10 cellular contexts compared by ENCODE assay signal in the genomic region with DNA sequence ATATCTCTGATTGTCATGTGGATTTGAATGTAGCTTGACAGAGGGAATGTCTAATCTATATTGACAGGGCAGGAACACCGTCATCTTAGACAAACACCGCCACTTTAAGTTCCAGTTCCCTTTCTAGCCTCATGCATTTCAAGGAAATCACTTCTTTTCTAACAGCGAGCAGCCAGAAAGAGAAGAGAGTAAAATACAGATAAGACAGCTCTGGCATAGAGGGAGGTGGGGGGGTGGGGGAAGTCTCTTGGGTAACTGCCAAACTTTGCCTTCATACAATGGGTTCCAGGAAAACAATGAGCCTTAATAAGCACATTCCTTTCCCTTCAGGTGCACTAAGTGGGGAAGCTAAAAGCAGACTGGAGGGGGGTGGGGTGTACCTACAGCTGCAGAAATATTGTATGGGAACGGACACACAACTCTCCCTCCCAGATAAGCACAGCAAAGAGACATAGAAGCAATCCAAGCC. TPM values are rescaled to one million over a fixed set of nuclear protein-coding genes. Genes with fewer than 3 reads are reported as not detected.
DNase-seq lines count a peak whose midpoint lies in the region; ATAC-seq and TF ChIP-seq lines count a peak whose summit lies in the region.
"Had no signal": no experiment of that assay in that cellular context is flagged by ENCODE, and none has a peak within 500 bp of the region (broad histone marks: within the 10 kb centered on the region; RNA-seq: fewer than 3 reads in every experiment).

No MANE protein-coding gene starts in this region.

- H3K27me3 ChIP-seq in CD4-positive, alpha-beta T cell (ENCODE audit: control insufficient read depth, insufficient read depth, low read length), result no peaks in the 10 kb centered on the region
- no peaks in the 10 kb centered on the region for H3K27me3 ChIP-seq in mesendoderm (ENCODE audit: insufficient read depth, low read length, poor library complexity)

- peak overlapping the region; percentile 48 for H3K27ac ChIP-seq in CD4-positive, alpha-beta T cell (ENCODE audit: low read depth, low read length)
- H3K27ac ChIP-seq in mesendoderm (ENCODE audit: low read depth, low read length), result peak overlapping the region; percentile 69
- H3K27ac ChIP-seq: coronary artery had no signal

- CTCF ChIA-PET in CD4-positive, alpha-beta T cell (lab: Charles Lee), result interaction anchor here (0.6 to 7.1 kb wide), 2 partner anchors 12 to 394 kb away, joined by 3 to 54 read pairs; no protein-coding TSS in a partner anchor

- H3K18ac ChIP-seq in mesendoderm (ENCODE audit: low read length), result peak overlapping the region; percentile 2

- H3K36me3 ChIP-seq in mesendoderm (ENCODE audit: control insufficient read depth, insufficient read depth, low read length), result no peaks in the 10 kb centered on the region

- peaks cover 65% of the 10 kb centered on the region for H3K4me1 Mint-ChIP-seq in CD4-positive, alpha-beta T cell (ENCODE audit: low read depth)
- peaks cover 58% of the 10 kb centered on the region for H3K4me1 Mint-ChIP-seq in activated naive CD8-positive, alpha-beta T cell treated with anti-CD3 and anti-CD28 coated beads, Interleukin-2, amount 50 U/mL, for 24 hours

- peak overlapping the region; percentile 66 for H2BK5ac ChIP-seq in mesendoderm (ENCODE audit: low read length)

- no peaks in the 10 kb centered on the region for H3K9me3 Mint-ChIP-seq in CD4-positive, alpha-beta T cell
- H3K9me3 Mint-ChIP-seq in activated naive CD8-positive, alpha-beta T cell treated with anti-CD3 and anti-CD28 coated beads, Interleukin-2, amount 50 U/mL, for 24 hours, result no peaks in the 10 kb centered on the region

- peaks cover 63% of the 10 kb centered on the region for H3K36me3 Mint-ChIP-seq in CD4-positive, alpha-beta T cell (ENCODE audit: low read depth)
- H3K36me3 Mint-ChIP-seq in activated naive CD8-positive, alpha-beta T cell treated with anti-CD3 and anti-CD28 coated beads, Interleukin-2, amount 50 U/mL, for 24 hours (ENCODE audit: low read depth), result peaks cover 11% of the 10 kb centered on the region

- H2BK15ac ChIP-seq in mesendoderm (replicated peaks; ENCODE audit: low read depth), result no peak overlapping the region

- peaks cover 12% of the 10 kb centered on the region for H3K4me1 ChIP-seq in mesendoderm (ENCODE audit: control insufficient read depth, low read depth, low read length)

- no peak overlapping the region for H3K4me3 ChIP-seq in mesendoderm (ENCODE audit: low read length)
- H3K4me3 ChIP-seq: coronary artery had no signal

- H3K4ac ChIP-seq in mesendoderm (ENCODE audit: low read depth, low read length), result peak overlapping the region; percentile 70

- intact Hi-C loops in CD4-positive, alpha-beta T cell (cut with DNase I, micrococcal nuclease), result no loop called here

- peak overlapping the region; percentile 32 for H3K4me3 Mint-ChIP-seq in CD4-positive, alpha-beta T cell
- no peak overlapping the region for H3K4me3 Mint-ChIP-seq in activated naive CD8-positive, alpha-beta T cell treated with anti-CD3 and anti-CD28 coated beads, Interleukin-2, amount 50 U/mL, for 24 hours

- H4K8ac ChIP-seq in mesendoderm (ENCODE audit: low read depth, low read length), result no peak overlapping the region

- no peak overlapping the region for H2AK5ac ChIP-seq in mesendoderm (ENCODE audit: low read length)

- H3K79me2 ChIP-seq in mesendoderm (ENCODE audit: control insufficient read depth, insufficient read depth, low read length), result no peaks in the 10 kb centered on the region

- H2BK120ac ChIP-seq in mesendoderm (ENCODE audit: low read depth, low read length), result no peak overlapping the region

- peak overlapping the region; percentile 69 for H3K56ac ChIP-seq in mesendoderm (ENCODE audit: low read length)

- H3K9me3 ChIP-seq in CD4-positive, alpha-beta T cell (ENCODE audit: control insufficient read depth, low read length), result no peaks in the 10 kb centered on the region

- H3K27me3 Mint-ChIP-seq in CD4-positive, alpha-beta T cell, result no peaks in the 10 kb centered on the region
- no peaks in the 10 kb centered on the region for H3K27me3 Mint-ChIP-seq in activated naive CD8-positive, alpha-beta T cell treated with anti-CD3 and anti-CD28 coated beads, Interleukin-2, amount 50 U/mL, for 24 hours

- ATAC-seq in CD4-positive, alpha-beta T cell (ENCODE audit: poor library complexity), result peak; percentile 29
- ATAC-seq in activated naive CD8-positive, alpha-beta T cell treated with anti-CD3 and anti-CD28 coated beads, Interleukin-2, amount 50 U/mL, for 24 hours, result no peak
- ATAC-seq in HG03159 (IDR thresholded peaks at IDR 0.05; ENCODE audit: unreplicated experiment), result no peak
- ATAC-seq in GM19455 (IDR thresholded peaks at IDR 0.05; ENCODE audit: unreplicated experiment), result no peak

- WGBS in mesendoderm (ENCODE audit: extremely low coverage, insufficient coverage, low lambda C conversion rate), result no CpG with 5 or more reads among the region's 4 CpGs

- no peak for TF ChIP-seq CTCF in CD4-positive, alpha-beta T cell (IDR thresholded peaks at IDR 0.05)

- peak in 1 of 10 experiments; percentile 20 for DNase-seq in CD4-positive, alpha-beta T cell
- peak; percentile 18 to 20 for DNase-seq in Kasumi-1 (lab: John Stamatoyannopoulos, UW)
- no peak for DNase-seq in activated naive CD8-positive, alpha-beta T cell treated with anti-CD3 and anti-CD28 coated beads, Interleukin-2, amount 50 U/mL, for 24 hours
- peak; percentile 76 for DNase-seq in mesendoderm
- DNase-seq in DMS114 treated with DMSO at 0.1 percent for 48 hours (lab: John Stamatoyannopoulos, UW; ENCODE audit: unreplicated experiment), result no peak
- DNase-seq in activated effector memory CD4-positive, alpha-beta T cell treated with anti-CD3 and anti-CD28 coated beads, Interleukin-2, amount 50 U/mL, for 16 hours, result no peak
- DNase-seq: stimulated activated naive CD4-positive, alpha-beta T cell had no signal

- H3K27ac Mint-ChIP-seq in CD4-positive, alpha-beta T cell, result peak overlapping the region; percentile 81
- H3K27ac Mint-ChIP-seq in activated naive CD8-positive, alpha-beta T cell treated with anti-CD3 and anti-CD28 coated beads, Interleukin-2, amount 50 U/mL, for 24 hours, result peak overlapping the region; percentile 59

- no peak overlapping the region for H3K23ac ChIP-seq in mesendoderm (ENCODE audit: low read length)

- no peaks in the 10 kb centered on the region for H3K79me1 ChIP-seq in mesendoderm (ENCODE audit: low read length)

- H3K4me2 ChIP-seq in mesendoderm (ENCODE audit: low read length), result no peak overlapping the region

- no peak overlapping the region for H4K5ac ChIP-seq in mesendoderm (ENCODE audit: low read length)

- POLR2A ChIA-PET in CD4-positive, alpha-beta T cell (lab: Charles Lee), result interaction anchor here (1.3 to 1.8 kb wide), 4 partner anchors 12 to 356 kb away, joined by 4 to 8 read pairs (median 6); a partner anchor contains a TSS

- no peak overlapping the region for H3K9ac ChIP-seq in mesendoderm (ENCODE audit: low read length)

RNA-seq across cellular contexts. Expression of a gene that starts 37.2 kb away (rescaled TPM):
- 10 to 100 TPM; 12.6 to 13.7 TPM for total RNA-seq in CD4-positive, alpha-beta T cell
- 2.7 TPM for polyA plus RNA-seq in mesendoderm (2013, experiment 1 of 2)
- polyA plus RNA-seq in mesendoderm (2013, experiment 2 of 2), result 2.8 TPM

RNA-seq across cellular contexts. Expression of a gene that starts 40.2 kb away (rescaled TPM):
- 100 to 1,000 TPM; 172 to 175 TPM for total RNA-seq in CD4-positive, alpha-beta T cell
- 5.6 TPM for polyA plus RNA-seq in mesendoderm (2013, experiment 1 of 2)
- 6.0 TPM for polyA plus RNA-seq in mesendoderm (2013, experiment 2 of 2)

Comparison
In these comparisons a context has a peak if more than half of its experiments do, and no peak if none do; other contexts are left out.
1. DNase-seq: peak in Kasumi-1 (2 of 2) and mesendoderm (single experiment); none in activated naive CD8-positive, alpha-beta T cell treated with anti-CD3 and anti-CD28 coated beads, Interleukin-2, amount 50 U/mL, for 24 hours (single experiment), DMS114 treated with DMSO at 0.1 percent for 48 hours (single experiment) and activated effector memory CD4-positive, alpha-beta T cell treated with anti-CD3 and anti-CD28 coated beads, Interleukin-2, amount 50 U/mL, for 16 hours (single experiment).